Comparison of ENCODE assay signal across 16 cellular contexts in the genomic region with DNA sequence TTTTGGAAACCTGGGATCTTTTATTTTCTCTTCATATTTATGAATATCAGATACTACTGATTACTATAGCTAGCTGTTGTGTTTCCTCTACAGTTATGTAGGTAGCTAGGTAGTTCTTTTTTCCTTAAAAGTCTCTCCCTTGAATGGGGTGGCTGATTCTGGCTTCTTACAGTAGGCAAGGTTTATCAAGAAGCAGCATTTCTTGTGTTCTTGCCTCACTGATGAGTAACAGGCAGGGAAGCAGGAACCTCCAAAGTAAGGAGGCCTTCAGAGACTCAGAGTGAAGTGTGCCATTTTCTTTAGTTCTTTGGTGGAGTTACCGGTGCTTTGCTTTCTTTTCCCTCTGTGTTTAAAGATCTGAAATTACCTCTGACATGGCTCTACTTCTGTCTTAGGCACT. TPM values are rescaled to one million over a fixed set of nuclear protein-coding genes. Genes with fewer than 3 reads are reported as not detected.
DNase-seq lines count a peak whose midpoint lies in the region; ATAC-seq, FAIRE-seq and TF ChIP-seq lines count a peak whose summit lies in the region.
"Had no signal": no experiment of that assay in that cellular context is flagged by ENCODE, and none has a peak within 500 bp of the region (broad histone marks: within the 10 kb centered on the region; RNA-seq: fewer than 3 reads in every experiment).

No MANE protein-coding gene starts in this region.

- TF ChIP-seq POLR2A in GM12891 (IDR thresholded peaks at IDR 0.05; ENCODE audit: low read depth, low read length) (no peak), gastrocnemius medialis (IDR thresholded peaks at IDR 0.05) (no peak)

- H3K27ac ChIP-seq in astrocyte (ENCODE audit: low read depth, low read length) (no peak overlapping the region), gastrocnemius medialis (peak overlapping the region; percentile 3 to 51 (median 18))

- H3K4me1 ChIP-seq in astrocyte (ENCODE audit: insufficient read depth, low read length) (no peaks in the 10 kb centered on the region), gastrocnemius medialis (peaks cover 32 to 37% of the 10 kb centered on the region in 2 donors)

- peak overlapping the region; percentile 34 for H3K27ac Mint-ChIP-seq in astrocyte (ENCODE audit: unreplicated experiment)

- H3K9me3 ChIP-seq in astrocyte (ENCODE audit: insufficient read depth, low read depth, low read length) (no peaks in the 10 kb centered on the region), gastrocnemius medialis (no peaks in the 10 kb centered on the region)
- H3K9me3 ChIP-seq: ovary had no signal

- no peak overlapping the region for H3K9ac ChIP-seq in astrocyte (ENCODE audit: low read length)

- in situ Hi-C loops in gastrocnemius medialis (cut with MboI; ENCODE audit: low sequenced_read_pairs in 4 of 4): no loop called here

- H3K4me3 ChIP-seq in astrocyte (ENCODE audit: insufficient read depth, low read depth, low read length): no peak overlapping the region
- no peak overlapping the region for H3K4me3 ChIP-seq in gastrocnemius medialis
- H3K4me3 ChIP-seq: ovary had no signal

- H3K27me3 ChIP-seq in astrocyte (ENCODE audit: insufficient read depth, low read length) (no peaks in the 10 kb centered on the region), gastrocnemius medialis (no peaks in the 10 kb centered on the region)
- H3K27me3 ChIP-seq: ovary had no signal

- peak; percentile 33 for FAIRE-seq in GM12891 (lab: Jason Lieb, UNC)
- no peak for FAIRE-seq in astrocyte (lab: Jason Lieb, UNC)
- FAIRE-seq: HTR-8/SVneo had no signal

- no peaks in the 10 kb centered on the region for H3K27me3 Mint-ChIP-seq in astrocyte (ENCODE audit: low read depth, unreplicated experiment)
- H3K27me3 Mint-ChIP-seq: CD8-positive, alpha-beta memory T cell; stimulated activated naive CD8-positive, alpha-beta T cell treated with anti-CD3 and anti-CD28 coated beads, Interleukin-15, Interleukin-2, amounts not matched to agents 100 ng/mL and 50 ng/mL, for 24 hours had no signal

- H3K36me3 Mint-ChIP-seq in astrocyte (ENCODE audit: low read depth, unreplicated experiment): peaks cover 8% of the 10 kb centered on the region

- peaks cover 44% of the 10 kb centered on the region for H4K20me1 ChIP-seq in astrocyte (ENCODE audit: insufficient read depth, low read length)

- no peak for DNase-seq in GM12891 (ENCODE audit: insufficient read length, low spot score)
- peak; percentile 14 for DNase-seq in astrocyte (ENCODE audit: low read depth)
- DNase-seq in fibroblast of the conjunctiva (ENCODE audit: low read depth): peak; percentile 4
- no peak for DNase-seq in gastrocnemius medialis
- DNase-seq in occipital lobe (lab: John Stamatoyannopoulos, UW): no peak
- DNase-seq in activated T-cell treated with anti-CD3 and anti-CD28 coated beads, Interleukin-2, amount 50 U/mL, for 48 hours: no peak
- no peak for DNase-seq in GM10266 (ENCODE audit: extremely low spot score)
- DNase-seq: activated CD4-positive, CD25-positive, alpha-beta regulatory T cell treated with anti-CD3 and anti-CD28 coated beads, Interleukin-2, amount 50 U/mL, for 72 hours; CD8-positive, alpha-beta memory T cell; central memory CD4-positive, alpha-beta T cell; NK-92 treated with Interleukin-12 subunit alpha and Interleukin-12 subunit beta, amount 100 ng/mL, for 24 hours; ovary had no signal

- no peak for TF ChIP-seq CTCF in astrocyte (IDR thresholded peaks at IDR 0.05; ENCODE audit: insufficient read depth, low read depth, low read length)
- TF ChIP-seq CTCF in gastrocnemius medialis (IDR thresholded peaks at IDR 0.05 in 4 of 5, conservative IDR thresholded peaks at IDR 0.05 in 1 of 5): no peak
- TF ChIP-seq CTCF in GM10266 (IDR thresholded peaks at IDR 0.05; ENCODE audit: control insufficient read depth, insufficient read depth, low read depth, missing control alignments): no peak

- peaks cover 9% of the 10 kb centered on the region for H3K4me1 Mint-ChIP-seq in astrocyte (ENCODE audit: low read depth, unreplicated experiment)

- ATAC-seq in gastrocnemius medialis: no peak
- ATAC-seq in HG02588 (IDR thresholded peaks at IDR 0.05; ENCODE audit: unreplicated experiment): no peak
- ATAC-seq: left lobe of liver had no signal

- H3K9me3 Mint-ChIP-seq in astrocyte (ENCODE audit: unreplicated experiment): no peaks in the 10 kb centered on the region
- H3K9me3 Mint-ChIP-seq: CD8-positive, alpha-beta memory T cell; stimulated activated naive CD8-positive, alpha-beta T cell treated with anti-CD3 and anti-CD28 coated beads, Interleukin-15, Interleukin-2, amounts not matched to agents 100 ng/mL and 50 ng/mL, for 24 hours had no signal

- intact Hi-C loops in gastrocnemius medialis (cut with DNase I; ENCODE audit: low total_unique reads): no loop called here

- H3K36me3 ChIP-seq in astrocyte (ENCODE audit: insufficient read depth, low read length) (no peaks in the 10 kb centered on the region), gastrocnemius medialis (no peaks in the 10 kb centered on the region)
- H3K36me3 ChIP-seq: ovary had no signal

- H2AFZ ChIP-seq in astrocyte (ENCODE audit: low read depth, low read length): no peak overlapping the region

- no peak overlapping the region for H3K4me2 ChIP-seq in astrocyte (ENCODE audit: low read length)

- peaks cover 55% of the 10 kb centered on the region for H3K79me2 ChIP-seq in astrocyte (ENCODE audit: insufficient read depth, low read length)

- no peak overlapping the region for H3K4me3 Mint-ChIP-seq in astrocyte (ENCODE audit: unreplicated experiment)
- H3K4me3 Mint-ChIP-seq: CD8-positive, alpha-beta memory T cell; stimulated activated naive CD8-positive, alpha-beta T cell treated with anti-CD3 and anti-CD28 coated beads, Interleukin-15, Interleukin-2, amounts not matched to agents 100 ng/mL and 50 ng/mL, for 24 hours had no signal

TF ChIP-seq in GM12891, 5 proteins besides CTCF, POLR2A, EP300 and RAD21:
- no peak for TF ChIP-seq PAX5 (IDR thresholded peaks at IDR 0.05; ENCODE audit: insufficient read depth, low read length, severe bottlenecking)
- no peak for TF ChIP-seq POLR2AphosphoS5 (IDR thresholded peaks at IDR 0.05; ENCODE audit: low read depth, low read length)
- TF ChIP-seq SPI1 (IDR thresholded peaks at IDR 0.05; ENCODE audit: low read depth, low read length): no peak
- no peak for TF ChIP-seq POU2F2 (IDR thresholded peaks at IDR 0.05; ENCODE audit: low read depth, low read length)
- no peak for TF ChIP-seq TAF1 (IDR thresholded peaks at IDR 0.05; ENCODE audit: low read depth, low read length)

RNA-seq across cellular contexts. Expression of a gene that starts 56.0 kb away (rescaled TPM):
- polyA plus RNA-seq in GM12891 (2012; ENCODE audit: low read depth, missing spikeins): 11.4 TPM
- 57.6 and 65.5 TPM in 2 replicates for total RNA-seq in astrocyte
- total RNA-seq in gastrocnemius medialis: 10 to 100 TPM; 11.1 to 25.3 (median 13.7) TPM
- 108 TPM for total RNA-seq in occipital lobe

Comparison
In these comparisons a context has a peak if more than half of its experiments do, and no peak if none do; other contexts are left out.
1. DNase-seq: peak in astrocyte (single experiment) and fibroblast of the conjunctiva (single experiment); none in GM12891 (single experiment), gastrocnemius medialis (0 of 2), occipital lobe (single experiment), activated T-cell treated with anti-CD3 and anti-CD28 coated beads, Interleukin-2, amount 50 U/mL, for 48 hours (0 of 2) and GM10266 (single experiment).